ENCODE assay signal across 1 cellular context in genomic region chr17:57665128-57665527, GRCh38.
TF ChIP-seq lines count a peak whose summit lies in the region.

No MANE protein-coding gene starts in this region.

TF ChIP-seq in H1, 55 proteins besides CTCF, POLR2A, EP300 and RAD21:
- TF ChIP-seq RFX5 (IDR thresholded peaks at IDR 0.05; ENCODE audit: borderline replicate concordance, low read depth, low read length) (no peak), NANOG (IDR thresholded peaks at IDR 0.05; ENCODE audit: insufficient read depth, low read depth, low read length, poor library complexity, severe bottlenecking) (no peak), POLR2AphosphoS5 (IDR thresholded peaks at IDR 0.05; ENCODE audit: low read depth, low read length) (no peak), SIN3A (conservative IDR thresholded peaks at IDR 0.05 in 1 of 2, IDR thresholded peaks at IDR 0.05 in 1 of 2; ENCODE audit: low read depth in 1 of 2, low read length in 2 of 2) (no peak), EZH2 (IDR thresholded peaks at IDR 0.05; ENCODE audit: low read depth, low read length, severe bottlenecking) (no peak), RXRA (IDR thresholded peaks at IDR 0.05; ENCODE audit: insufficient read depth, low read depth, low read length) (no peak), SIX5 (IDR thresholded peaks at IDR 0.05; ENCODE audit: low read depth, low read length) (no peak), SAP30 (IDR thresholded peaks at IDR 0.05; ENCODE audit: insufficient read depth, insufficient replicate concordance, low read length) (no peak), CREB1 (IDR thresholded peaks at IDR 0.05) (no peak), FOSL1 (IDR thresholded peaks at IDR 0.05; ENCODE audit: insufficient read depth, low read depth, low read length) (no peak)
